In the genomic region with DNA sequence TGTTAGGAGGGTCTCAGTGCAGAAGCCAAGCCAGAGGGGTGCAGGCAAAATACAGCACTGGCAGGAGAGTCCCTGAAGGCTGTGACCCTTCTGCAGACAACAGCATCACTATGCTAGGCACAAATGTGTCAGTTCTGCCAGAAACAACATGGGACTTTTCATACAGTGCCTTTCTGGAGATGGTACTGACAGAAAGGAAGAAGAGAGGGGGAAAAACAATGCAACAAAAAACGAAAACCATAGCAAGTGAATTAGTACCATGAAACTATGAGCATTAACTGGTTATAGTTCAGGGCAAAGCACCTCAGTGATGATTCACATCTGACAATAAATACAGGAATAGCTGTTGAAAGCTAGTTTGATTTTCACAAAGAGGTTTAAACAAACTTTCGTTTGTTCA, we compare ENCODE assay signal across 22 cellular contexts.
DNase-seq lines count a peak whose midpoint lies in the region; ATAC-seq and TF ChIP-seq lines count a peak whose summit lies in the region.
"Had no signal": no experiment of that assay in that cellular context is flagged by ENCODE, and none has a peak within 500 bp of the region (broad histone marks: within the 10 kb centered on the region; RNA-seq: fewer than 3 reads in every experiment).

No MANE protein-coding gene starts in this region.

- H3K9me3 Mint-ChIP-seq in activated CD4-positive, alpha-beta T cell treated with anti-CD3 and anti-CD28 coated beads for 36 hours (ENCODE audit: low read depth): no peaks in the 10 kb centered on the region
- H3K9me3 Mint-ChIP-seq in activated naive CD4-positive, alpha-beta T cell treated with anti-CD3 and anti-CD28 coated beads for 36 hours: no peaks in the 10 kb centered on the region
- H3K9me3 Mint-ChIP-seq in activated T-helper 17 cell treated with anti-CD3 and anti-CD28 coated beads, Interleukin-2, amount 50 U/mL, for 72 hours: no peaks in the 10 kb centered on the region
- H3K9me3 Mint-ChIP-seq: CD4-positive, CD25-positive, alpha-beta regulatory T cell; CD8-positive, alpha-beta T cell had no signal

- H3K4me1 ChIP-seq in right lobe of liver: no peaks in the 10 kb centered on the region

- no peak for TF ChIP-seq POLR2A in right lobe of liver (IDR thresholded peaks at IDR 0.05)

- no peaks in the 10 kb centered on the region for H3K27me3 ChIP-seq in right lobe of liver
- H3K27me3 ChIP-seq: BLaER1 had no signal

- no peaks in the 10 kb centered on the region for H3K36me3 Mint-ChIP-seq in activated CD4-positive, alpha-beta T cell treated with anti-CD3 and anti-CD28 coated beads for 36 hours (ENCODE audit: low read depth)
- H3K36me3 Mint-ChIP-seq in activated naive CD4-positive, alpha-beta T cell treated with anti-CD3 and anti-CD28 coated beads for 36 hours (ENCODE audit: low read depth): no peaks in the 10 kb centered on the region
- no peaks in the 10 kb centered on the region for H3K36me3 Mint-ChIP-seq in activated T-helper 17 cell treated with anti-CD3 and anti-CD28 coated beads, Interleukin-2, amount 50 U/mL, for 72 hours (ENCODE audit: low read depth)
- H3K36me3 Mint-ChIP-seq: CD4-positive, CD25-positive, alpha-beta regulatory T cell; CD8-positive, alpha-beta T cell had no signal

- H3K9me3 ChIP-seq in right lobe of liver: no peaks in the 10 kb centered on the region

- no peak for TF ChIP-seq CTCF in right lobe of liver (IDR thresholded peaks at IDR 0.05)

- WGBS in right lobe of liver (ENCODE audit: insufficient coverage, low coverage, low lambda C conversion rate, missing lambda C conversion rate): 27% methylated on average over 2 of the region's 2 CpGs

- peaks cover 3% of the 10 kb centered on the region for H3K4me1 Mint-ChIP-seq in activated CD4-positive, alpha-beta T cell treated with anti-CD3 and anti-CD28 coated beads for 36 hours
- peaks cover 5% of the 10 kb centered on the region for H3K4me1 Mint-ChIP-seq in activated naive CD4-positive, alpha-beta T cell treated with anti-CD3 and anti-CD28 coated beads for 36 hours (ENCODE audit: low read depth)
- H3K4me1 Mint-ChIP-seq in activated T-helper 17 cell treated with anti-CD3 and anti-CD28 coated beads, Interleukin-2, amount 50 U/mL, for 72 hours: no peaks in the 10 kb centered on the region
- H3K4me1 Mint-ChIP-seq: B cell; CD4-positive, CD25-positive, alpha-beta regulatory T cell had no signal

- H3K4me3 ChIP-seq in right lobe of liver: no peak overlapping the region
- H3K4me3 ChIP-seq: BLaER1, GM12878, GM23248 had no signal

- H3K27ac ChIP-seq in right lobe of liver: no peak overlapping the region
- H3K27ac ChIP-seq: 22Rv1, BLaER1, C4-2B, GM23248 had no signal

- H3K27me3 Mint-ChIP-seq in activated CD4-positive, alpha-beta T cell treated with anti-CD3 and anti-CD28 coated beads for 36 hours: peaks cover 2% of the 10 kb centered on the region
- peaks cover 3% of the 10 kb centered on the region for H3K27me3 Mint-ChIP-seq in activated naive CD4-positive, alpha-beta T cell treated with anti-CD3 and anti-CD28 coated beads for 36 hours (ENCODE audit: low read depth)
- H3K27me3 Mint-ChIP-seq in activated T-helper 17 cell treated with anti-CD3 and anti-CD28 coated beads, Interleukin-2, amount 50 U/mL, for 72 hours: peaks cover 5% of the 10 kb centered on the region
- H3K27me3 Mint-ChIP-seq: B cell had no signal

- CTCF ChIA-PET in activated CD4-positive, alpha-beta T cell treated with anti-CD3 and anti-CD28 coated beads for 36 hours (lab: Charles Lee): no interaction called here
- CTCF ChIA-PET in activated naive CD4-positive, alpha-beta T cell treated with anti-CD3 and anti-CD28 coated beads for 36 hours (lab: Charles Lee): no interaction called here

- intact Hi-C loops in activated CD4-positive, alpha-beta T cell treated with anti-CD3 and anti-CD28 coated beads for 36 hours (cut with DNase I, micrococcal nuclease): no loop called here
- intact Hi-C loops in activated naive CD4-positive, alpha-beta T cell treated with anti-CD3 and anti-CD28 coated beads for 36 hours (cut with micrococcal nuclease): no loop called here
- intact Hi-C loops in right lobe of liver (cut with DNase I): no loop called here

- ATAC-seq in activated CD4-positive, alpha-beta T cell treated with anti-CD3 and anti-CD28 coated beads for 36 hours: peak; percentile 71
- ATAC-seq in activated T-helper 17 cell treated with anti-CD3 and anti-CD28 coated beads, Interleukin-2, amount 50 U/mL, for 72 hours (replicated peaks): peak; percentile 86
- ATAC-seq in right lobe of liver: no peak
- ATAC-seq: CD8-positive, alpha-beta T cell; GM12878 had no signal

- DNase-seq in activated CD4-positive, alpha-beta T cell treated with anti-CD3 and anti-CD28 coated beads for 36 hours: no peak
- DNase-seq in activated CD4-positive, alpha-beta T cell treated with anti-CD3 and anti-CD28 coated beads for 1 hour: no peak
- no peak for DNase-seq in activated naive CD4-positive, alpha-beta T cell treated with anti-CD3 and anti-CD28 coated beads for 36 hours
- DNase-seq in activated naive CD4-positive, alpha-beta T cell treated with anti-CD3 and anti-CD28 coated beads, Interleukin-2, amount 50 U/mL, for 16 hours: no peak
- DNase-seq in dermis blood vessel endothelial cell: no peak
- no peak for DNase-seq in right lobe of liver
- no peak for DNase-seq in KG1 (lab: John Stamatoyannopoulos, UW)
- DNase-seq: CD4-positive, CD25-positive, alpha-beta regulatory T cell; CD8-positive, alpha-beta T cell; DMS 273 treated with DMSO at 0.1 percent for 48 hours; DMS79; EL; GDM1; GM23248; H7; HCEC 1CT had no signal

- no peaks in the 10 kb centered on the region for H3K36me3 ChIP-seq in right lobe of liver
- H3K36me3 ChIP-seq: BLaER1 had no signal

- POLR2A ChIA-PET in activated CD4-positive, alpha-beta T cell treated with anti-CD3 and anti-CD28 coated beads for 36 hours (lab: Charles Lee): interaction anchor here (0.5 kb wide), 1 partner anchor 41 kb away, joined by 3 read pairs; no protein-coding TSS in a partner anchor

- no peak overlapping the region for H3K4me3 Mint-ChIP-seq in activated CD4-positive, alpha-beta T cell treated with anti-CD3 and anti-CD28 coated beads for 36 hours
- H3K4me3 Mint-ChIP-seq in activated naive CD4-positive, alpha-beta T cell treated with anti-CD3 and anti-CD28 coated beads for 36 hours: no peak overlapping the region
- no peak overlapping the region for H3K4me3 Mint-ChIP-seq in activated T-helper 17 cell treated with anti-CD3 and anti-CD28 coated beads, Interleukin-2, amount 50 U/mL, for 72 hours
- H3K4me3 Mint-ChIP-seq: B cell; CD4-positive, CD25-positive, alpha-beta regulatory T cell; CD8-positive, alpha-beta T cell had no signal

- H3K27ac Mint-ChIP-seq in activated CD4-positive, alpha-beta T cell treated with anti-CD3 and anti-CD28 coated beads for 36 hours: no peak overlapping the region
- H3K27ac Mint-ChIP-seq in activated naive CD4-positive, alpha-beta T cell treated with anti-CD3 and anti-CD28 coated beads for 36 hours: peak overlapping the region; percentile 19
- H3K27ac Mint-ChIP-seq in activated T-helper 17 cell treated with anti-CD3 and anti-CD28 coated beads, Interleukin-2, amount 50 U/mL, for 72 hours: no peak overlapping the region
- H3K27ac Mint-ChIP-seq: B cell; CD4-positive, CD25-positive, alpha-beta regulatory T cell; CD8-positive, alpha-beta T cell had no signal

Comparison
In these comparisons a context has a peak if more than half of its experiments do, and no peak if none do; other contexts are left out.
1. ATAC-seq: peak in activated CD4-positive, alpha-beta T cell treated with anti-CD3 and anti-CD28 coated beads for 36 hours (single experiment) and activated T-helper 17 cell treated with anti-CD3 and anti-CD28 coated beads, Interleukin-2, amount 50 U/mL, for 72 hours (single experiment); none in right lobe of liver (0 of 4).